In the genomic region with DNA sequence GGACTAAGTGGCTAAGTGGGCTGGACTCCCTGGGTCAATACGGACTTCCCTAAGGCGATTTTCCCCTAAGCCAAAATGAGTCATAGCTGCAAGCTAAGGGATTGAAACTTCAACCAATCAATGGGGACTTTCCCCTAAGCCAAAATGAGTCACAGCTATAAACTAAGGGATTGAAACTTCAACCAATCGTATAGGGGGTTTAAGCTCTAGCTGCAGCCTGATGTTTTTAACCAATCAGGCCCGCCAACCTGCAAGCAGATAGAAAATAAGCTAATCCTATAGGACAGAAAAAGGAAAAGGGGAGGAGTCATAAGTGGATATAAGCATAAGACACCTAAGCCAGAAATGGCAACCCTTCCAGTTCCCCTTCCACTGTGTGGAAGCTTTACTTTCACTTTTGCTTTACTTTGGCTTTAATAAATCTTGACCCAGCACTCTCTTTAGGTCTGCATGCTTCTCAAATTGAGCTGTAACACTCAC, we compare ENCODE assay signal across 10 cellular contexts.
DNase-seq lines count a peak whose midpoint lies in the region; ATAC-seq and TF ChIP-seq lines count a peak whose summit lies in the region.
"Had no signal": no experiment of that assay in that cellular context is flagged by ENCODE, and none has a peak within 500 bp of the region (broad histone marks: within the 10 kb centered on the region; RNA-seq: fewer than 3 reads in every experiment).

No MANE protein-coding gene starts in this region.

- no peak for TF ChIP-seq CTCF in psoas muscle (IDR thresholded peaks at IDR 0.05)

- H3K36me3 ChIP-seq in adipocyte (ENCODE audit: control insufficient read depth, insufficient read depth, low read length, severe bottlenecking) (no peaks in the 10 kb centered on the region), psoas muscle (ENCODE audit: insufficient read depth in 1 of 2, low read depth in 1 of 2) (no peaks in the 10 kb centered on the region)

- H3K4me3 ChIP-seq in adipocyte (ENCODE audit: low read length) (no peak overlapping the region), psoas muscle (no peak overlapping the region)

- no peak overlapping the region for H3K27ac ChIP-seq in psoas muscle

- ATAC-seq in GM18517 (IDR thresholded peaks at IDR 0.05; ENCODE audit: unreplicated experiment) (peak; percentile 70), GM21381 (IDR thresholded peaks at IDR 0.05; ENCODE audit: unreplicated experiment) (peak; percentile 70), HG03280 (IDR thresholded peaks at IDR 0.05; ENCODE audit: unreplicated experiment) (peak; percentile 80), psoas muscle (no peak)

- H3K9ac ChIP-seq in adipocyte (ENCODE audit: low read length), result no peak overlapping the region

- H3K9me3 ChIP-seq in adipocyte (ENCODE audit: control insufficient read depth, low read length), result no peaks in the 10 kb centered on the region
- no peaks in the 10 kb centered on the region for H3K9me3 ChIP-seq in psoas muscle

- intact Hi-C loops in psoas muscle (cut with DNase I), result no loop called here

- H3K4me1 ChIP-seq in adipocyte (ENCODE audit: control insufficient read depth, insufficient read depth, low read length), result no peaks in the 10 kb centered on the region
- H3K4me1 ChIP-seq in psoas muscle, result no peaks in the 10 kb centered on the region

- no peaks in the 10 kb centered on the region for H3K27me3 ChIP-seq in adipocyte (replicated peaks; ENCODE audit: control insufficient read depth, insufficient read depth, low read length)
- no peaks in the 10 kb centered on the region for H3K27me3 ChIP-seq in psoas muscle (ENCODE audit: insufficient read depth in 3 of 3, low read length in 2 of 3)

- 87 to 94% (median 93%) methylated on average over 4 of the region's 4 CpGs for WGBS in psoas muscle, 3 donors

- DNase-seq in adipocyte (ENCODE audit: low read depth) (peak; percentile 15), psoas muscle (no peak), NCI-H1092 treated with DMSO at 0.1 percent for 48 hours (lab: John Stamatoyannopoulos, UW) (no peak)
- DNase-seq in activated CD8-positive, alpha-beta memory T cell treated with anti-CD3 and anti-CD28 coated beads, Interleukin-2, amount 50 U/mL, for 4 hours, result no peak
- DNase-seq: foreskin fibroblast, naive B cell, NCI-H1092 had no signal

Comparison
In these comparisons a context has a peak if more than half of its experiments do, and no peak if none do; other contexts are left out.
1. ATAC-seq: peak in GM18517 (single experiment), GM21381 (single experiment) and HG03280 (single experiment); none in psoas muscle (0 of 4).